17 cellular contexts compared by ENCODE assay signal in the genomic region with DNA sequence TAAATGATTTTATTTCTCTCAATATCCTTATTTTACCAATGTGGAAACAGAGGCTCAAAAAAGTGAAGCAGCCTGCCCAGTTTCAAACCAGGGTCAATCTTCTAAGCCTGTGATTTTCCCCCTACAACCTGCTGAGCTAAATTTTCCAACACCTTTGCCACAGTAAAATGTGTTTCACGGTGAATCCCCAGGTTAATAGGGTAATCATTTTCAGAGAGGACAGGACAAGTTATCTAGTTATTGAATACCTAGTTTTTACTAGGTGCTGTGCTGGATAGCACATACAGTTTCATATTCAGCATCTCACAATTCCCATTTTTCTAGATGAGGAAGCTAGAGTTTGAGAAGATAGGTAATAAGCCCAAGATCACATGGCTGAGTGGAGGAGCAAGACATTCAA.
DNase-seq lines count a peak whose midpoint lies in the region; ATAC-seq, FAIRE-seq and TF ChIP-seq lines count a peak whose summit lies in the region.
"Had no signal": no experiment of that assay in that cellular context is flagged by ENCODE, and none has a peak within 500 bp of the region (broad histone marks: within the 10 kb centered on the region; RNA-seq: fewer than 3 reads in every experiment).

No MANE protein-coding gene starts in this region.

- 26 to 52% methylated on average over 1 of the region's 1 CpG for WGBS in pancreas, 2 donors

- no peaks in the 10 kb centered on the region for H3K27me3 ChIP-seq in pancreas

- FAIRE-seq in pancreas (lab: Jason Lieb, UNC), result no peak

- ATAC-seq in GM18909 (IDR thresholded peaks at IDR 0.05; ENCODE audit: poor library complexity, unreplicated experiment) (peak; percentile 57), HG02759 (IDR thresholded peaks at IDR 0.05; ENCODE audit: unreplicated experiment) (peak; percentile 53), HG03457 (IDR thresholded peaks at IDR 0.05; ENCODE audit: unreplicated experiment) (peak; percentile 69), HG03280 (IDR thresholded peaks at IDR 0.05; ENCODE audit: unreplicated experiment) (no peak), pancreas (no peak)

- H3K9me3 ChIP-seq in pancreas, result no peaks in the 10 kb centered on the region

- no peaks in the 10 kb centered on the region for H3K36me3 ChIP-seq in pancreas

- intact Hi-C loops in pancreas (cut with DNase I), result no loop called here

- no peak overlapping the region for H3K27ac ChIP-seq in pancreas

- no peak for DNase-seq in NCI-H2196 treated with DMSO at 0.1 percent for 48 hours (lab: John Stamatoyannopoulos, UW; ENCODE audit: unreplicated experiment)
- DNase-seq in pancreas, result no peak
- no peak for DNase-seq in activated CD4-positive, CD25-positive, alpha-beta regulatory T cell (lab: John Stamatoyannopoulos, UW)
- DNase-seq: AML-193, DMS153, H9, KBM-7, MV-4-11, NCI-H1417 treated with DMSO at 0.1 percent for 48 hours, NCI-H1930, NCI-H2171 treated with DMSO at 0.1 percent for 48 hours, NCI-H748 treated with DMSO at 0.1 percent for 48 hours, SIG-M5 had no signal

- TF ChIP-seq CTCF in pancreas (IDR thresholded peaks at IDR 0.05), result no peak

- H3K4me1 ChIP-seq in pancreas, result no peaks in the 10 kb centered on the region

- H3K4me3 ChIP-seq in pancreas, result no peak overlapping the region

Comparison
In these comparisons a context has a peak if more than half of its experiments do, and no peak if none do; other contexts are left out.
1. ATAC-seq: peak in GM18909 (single experiment), HG02759 (single experiment) and HG03457 (single experiment); none in HG03280 (single experiment) and pancreas (0 of 4).